ENCODE assay signal across 8 cellular contexts in genomic region chr17:37643829-37644228, GRCh38. TPM values are rescaled to one million over a fixed set of nuclear protein-coding genes. Genes with fewer than 3 reads are reported as not detected.
DNase-seq lines count a peak whose midpoint lies in the region; TF ChIP-seq lines count a peak whose summit lies in the region.

No MANE protein-coding gene starts in this region.

- TF ChIP-seq CTCF in suprapubic skin (IDR thresholded peaks at IDR 0.05) = no peak

- no peak for TF ChIP-seq POLR2A in suprapubic skin (IDR thresholded peaks at IDR 0.05)

- DNase-seq in T-helper 1 cell = no peak
- no peak for DNase-seq in activated T-helper 2 cell treated with anti-CD3 and anti-CD28 coated beads, Interferon-gamma antibody, Interleukin-2, Interleukin-4, amounts not matched to agents 10 μg/mL and 5 μg/mL and 100 μg/mL, durations not matched to agents 14 hours and 24 hours and 36 hours (ENCODE audit: low spot score)
- DNase-seq in islet precursor cell = peak; percentile 60
- DNase-seq in suprapubic skin (ENCODE audit: low spot score in 2 of 2) = no peak
- no peak for DNase-seq in GM19238 (ENCODE audit: insufficient read length, low spot score)
- DNase-seq in MV-4-11 (lab: John Stamatoyannopoulos, UW) = no peak
- no peak for DNase-seq in stimulated activated CD4-positive, alpha-beta T cell treated with anti-CD3 and anti-CD28 coated beads, Interleukin-2, amount 100 ng/mL, for 48 hours

- no peaks in the 10 kb centered on the region for H3K9me3 ChIP-seq in suprapubic skin

- H3K27me3 ChIP-seq in suprapubic skin = peaks cover 15% of the 10 kb centered on the region

- H3K27me3 Mint-ChIP-seq in T-helper 1 cell treated with Interleukin-12 subunit alpha and Interleukin-12 subunit beta and Interleukin-4 antibody, amounts not matched to agents 30 μg/mL and 1 μg/mL, for 36 hours (ENCODE audit: low read depth) = peaks cover 42% of the 10 kb centered on the region
- peaks cover 46% of the 10 kb centered on the region for H3K27me3 Mint-ChIP-seq in activated T-helper 2 cell treated with anti-CD3 and anti-CD28 coated beads, Interferon-gamma antibody, Interleukin-2, Interleukin-4, amounts not matched to agents 10 μg/mL and 5 μg/mL and 100 μg/mL, durations not matched to agents 14 hours and 24 hours and 36 hours (ENCODE audit: low read depth)

- H3K36me3 ChIP-seq in suprapubic skin = peaks cover 21% of the 10 kb centered on the region

- intact Hi-C loops in activated T-helper 2 cell treated with anti-CD3 and anti-CD28 coated beads, Interferon-gamma antibody, Interleukin-2, Interleukin-4, amounts not matched to agents 10 μg/mL and 5 μg/mL and 100 μg/mL, durations not matched to agents 14 hours and 24 hours and 36 hours (cut with micrococcal nuclease) = loop anchor here (1.0 kb wide), 1 partner anchor 35 kb away; the partner anchor contains the start of gene SYNRG

- H3K27ac ChIP-seq in suprapubic skin = no peak overlapping the region

- H3K4me3 ChIP-seq in suprapubic skin = peak overlapping the region; percentile 89

- H3K4me1 Mint-ChIP-seq in T-helper 1 cell treated with Interleukin-12 subunit alpha and Interleukin-12 subunit beta and Interleukin-4 antibody, amounts not matched to agents 30 μg/mL and 1 μg/mL, for 36 hours (ENCODE audit: low read depth) = peaks cover 34% of the 10 kb centered on the region
- peaks cover 28% of the 10 kb centered on the region for H3K4me1 Mint-ChIP-seq in activated T-helper 2 cell treated with anti-CD3 and anti-CD28 coated beads, Interferon-gamma antibody, Interleukin-2, Interleukin-4, amounts not matched to agents 10 μg/mL and 5 μg/mL and 100 μg/mL, durations not matched to agents 14 hours and 24 hours and 36 hours (ENCODE audit: low read depth)

- 7% methylated on average over 3 of the region's 3 CpGs for WGBS in suprapubic skin

- H3K36me3 Mint-ChIP-seq in T-helper 1 cell treated with Interleukin-12 subunit alpha and Interleukin-12 subunit beta and Interleukin-4 antibody, amounts not matched to agents 30 μg/mL and 1 μg/mL, for 36 hours (ENCODE audit: low read depth) = peaks cover 18% of the 10 kb centered on the region
- H3K36me3 Mint-ChIP-seq in activated T-helper 2 cell treated with anti-CD3 and anti-CD28 coated beads, Interferon-gamma antibody, Interleukin-2, Interleukin-4, amounts not matched to agents 10 μg/mL and 5 μg/mL and 100 μg/mL, durations not matched to agents 14 hours and 24 hours and 36 hours (ENCODE audit: low read depth) = peaks cover 33% of the 10 kb centered on the region

- no peak overlapping the region for H3K27ac Mint-ChIP-seq in T-helper 1 cell treated with Interleukin-12 subunit alpha and Interleukin-12 subunit beta and Interleukin-4 antibody, amounts not matched to agents 30 μg/mL and 1 μg/mL, for 36 hours
- H3K27ac Mint-ChIP-seq in activated T-helper 2 cell treated with anti-CD3 and anti-CD28 coated beads, Interferon-gamma antibody, Interleukin-2, Interleukin-4, amounts not matched to agents 10 μg/mL and 5 μg/mL and 100 μg/mL, durations not matched to agents 14 hours and 24 hours and 36 hours = no peak overlapping the region

- peaks cover 22% of the 10 kb centered on the region for H3K4me1 ChIP-seq in suprapubic skin

- TF ChIP-seq EP300 in suprapubic skin (IDR thresholded peaks at IDR 0.05) = no peak

- H3K9me3 Mint-ChIP-seq in T-helper 1 cell treated with Interleukin-12 subunit alpha and Interleukin-12 subunit beta and Interleukin-4 antibody, amounts not matched to agents 30 μg/mL and 1 μg/mL, for 36 hours = no peaks in the 10 kb centered on the region
- no peaks in the 10 kb centered on the region for H3K9me3 Mint-ChIP-seq in activated T-helper 2 cell treated with anti-CD3 and anti-CD28 coated beads, Interferon-gamma antibody, Interleukin-2, Interleukin-4, amounts not matched to agents 10 μg/mL and 5 μg/mL and 100 μg/mL, durations not matched to agents 14 hours and 24 hours and 36 hours

- peak overlapping the region; percentile 91 for H3K4me3 Mint-ChIP-seq in T-helper 1 cell treated with Interleukin-12 subunit alpha and Interleukin-12 subunit beta and Interleukin-4 antibody, amounts not matched to agents 30 μg/mL and 1 μg/mL, for 36 hours
- H3K4me3 Mint-ChIP-seq in activated T-helper 2 cell treated with anti-CD3 and anti-CD28 coated beads, Interferon-gamma antibody, Interleukin-2, Interleukin-4, amounts not matched to agents 10 μg/mL and 5 μg/mL and 100 μg/mL, durations not matched to agents 14 hours and 24 hours and 36 hours (ENCODE audit: low read depth) = peak overlapping the region; percentile 93

RNA-seq across cellular contexts. Expression of gene DDX52, which starts 0.6 kb away (rescaled TPM):
- 43.4 and 46.9 TPM in 2 replicates for total RNA-seq in activated T-helper 2 cell treated with anti-CD3 and anti-CD28 coated beads, Interferon-gamma antibody, Interleukin-2, Interleukin-4, amounts not matched to agents 10 μg/mL and 5 μg/mL and 100 μg/mL, durations not matched to agents 14 hours and 24 hours and 36 hours
- total RNA-seq in suprapubic skin = 10 to 100 TPM; 15.6 to 21.7 (median 18.6) TPM

RNA-seq across cellular contexts. Expression of gene SYNRG, which starts 34.6 kb away (rescaled TPM):
- 38.1 and 43.7 TPM in 2 replicates for total RNA-seq in activated T-helper 2 cell treated with anti-CD3 and anti-CD28 coated beads, Interferon-gamma antibody, Interleukin-2, Interleukin-4, amounts not matched to agents 10 μg/mL and 5 μg/mL and 100 μg/mL, durations not matched to agents 14 hours and 24 hours and 36 hours
- total RNA-seq in suprapubic skin = 10 to 100 TPM; 21.2 to 48.5 (median 25.5) TPM
